8 cellular contexts compared by ENCODE assay signal in the genomic region with DNA sequence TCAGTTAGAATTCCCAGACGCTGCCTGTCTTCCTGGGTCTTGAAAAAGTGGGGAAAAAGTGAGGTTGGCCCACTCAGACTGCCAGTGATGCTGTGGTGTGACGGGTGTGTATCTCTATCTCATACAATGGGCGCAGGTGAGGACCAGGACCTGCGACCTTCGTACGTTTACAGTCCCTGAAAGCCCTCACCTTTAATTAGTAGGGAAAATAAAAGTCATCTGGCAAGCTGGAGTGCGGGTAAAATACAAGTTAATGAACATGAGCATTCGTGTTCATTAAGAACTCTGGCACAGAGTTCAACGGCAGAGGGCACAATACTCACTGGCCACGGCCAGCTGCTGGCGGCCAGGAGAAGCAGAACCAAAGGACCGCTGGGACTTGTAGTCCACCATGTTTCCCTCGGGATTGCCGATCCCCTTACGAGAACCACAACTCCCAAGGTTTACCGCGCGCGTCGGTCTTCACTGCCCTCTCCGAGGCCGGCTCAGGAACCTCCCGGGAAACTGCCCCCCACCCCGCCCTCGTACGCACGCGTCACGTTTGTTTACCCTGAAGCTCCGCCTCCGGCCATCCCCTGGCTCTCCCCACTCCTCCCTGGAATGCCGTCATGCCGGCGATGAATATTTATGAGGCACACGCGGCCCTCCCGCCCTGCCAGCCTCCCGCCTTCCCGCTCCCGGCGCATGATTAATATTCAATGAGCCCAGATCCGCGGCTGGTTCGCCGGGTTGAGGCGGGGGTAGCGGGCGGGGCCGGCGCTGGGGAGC. TPM values are rescaled to one million over a fixed set of nuclear protein-coding genes. Genes with fewer than 3 reads are reported as not detected.
DNase-seq lines count a peak whose midpoint lies in the region; ATAC-seq and TF ChIP-seq lines count a peak whose summit lies in the region.

No MANE protein-coding gene starts in this region.

- no peak overlapping the region for H4K91ac ChIP-seq in neuronal stem cell (ENCODE audit: low read depth, low read length, poor library complexity)

- H3K36me3 ChIP-seq in GM06990 (ENCODE audit: control insufficient read depth, insufficient read depth, low read length) (no peaks in the 10 kb centered on the region), gastroesophageal sphincter (no peaks in the 10 kb centered on the region), neuronal stem cell (replicated peaks in 1 of 2; ENCODE audit: control insufficient read depth in 2 of 2, insufficient read depth in 2 of 2, low read length in 2 of 2) (peaks cover 0 to 3% of the 10 kb centered on the region in 2 donors), subcutaneous abdominal adipose tissue (ENCODE audit: control insufficient read depth in 5 of 5, insufficient read depth in 5 of 5, low read length in 5 of 5) (no peaks in the 10 kb centered on the region)

- ATAC-seq in gastroesophageal sphincter, result peak; percentile 94

- H3K9me3 Mint-ChIP-seq in HFFc6, result no peaks in the 10 kb centered on the region

- no peak overlapping the region for H3K4ac ChIP-seq in neuronal stem cell (ENCODE audit: low read length)

- H3K4me1 ChIP-seq in gastroesophageal sphincter, result peaks cover 0 to 46% (median 12%) of the 10 kb centered on the region in 3 donors
- H3K4me1 ChIP-seq in neuronal stem cell (ENCODE audit: control insufficient read depth in 2 of 2, insufficient read depth in 1 of 2, low read depth in 1 of 2, low read length in 2 of 2), result peaks cover 3 to 5% of the 10 kb centered on the region in 2 donors
- peaks cover 7 to 39% (median 32%) of the 10 kb centered on the region in 5 donors for H3K4me1 ChIP-seq in subcutaneous abdominal adipose tissue (ENCODE audit: control insufficient read depth in 5 of 5, insufficient read depth in 5 of 5, low read length in 5 of 5)

- TF ChIP-seq EP300 in gastroesophageal sphincter (IDR thresholded peaks at IDR 0.05), result no peak

- H3K4me2 ChIP-seq in neuronal stem cell (ENCODE audit: insufficient read depth, low read length, poor library complexity, severe bottlenecking), result peak overlapping the region; percentile 60

- H3K27ac ChIP-seq in gastroesophageal sphincter, result peak overlapping the region; percentile 81 to 99 (median 95)
- H3K27ac ChIP-seq in neuronal stem cell (replicated peaks; ENCODE audit: low read length), result no peak overlapping the region
- H3K27ac ChIP-seq in subcutaneous abdominal adipose tissue (ENCODE audit: low read depth, low read length), result peak overlapping the region; percentile 88

- H3K79me1 ChIP-seq in neuronal stem cell (ENCODE audit: low read depth, low read length), result peaks cover 5% of the 10 kb centered on the region

- no peak overlapping the region for H2BK120ac ChIP-seq in neuronal stem cell (ENCODE audit: low read depth, low read length)

- H2AK5ac ChIP-seq in neuronal stem cell (ENCODE audit: low read depth, low read length), result no peak overlapping the region

- H3K4me3 ChIP-seq in GM06990 (replicated peaks; ENCODE audit: low read depth, low read length) (peak overlapping the region; percentile 76), gastroesophageal sphincter (peak overlapping the region; percentile 56 to 83), neuronal stem cell (ENCODE audit: low read length in 2 of 2) (peak overlapping the region; percentile 61 to 94), subcutaneous abdominal adipose tissue (ENCODE audit: low read depth in 1 of 5, low read length in 5 of 5) (peak overlapping the region; percentile 30 to 85 (median 72))

- H2AFZ ChIP-seq in neuronal stem cell (ENCODE audit: low read length), result peak overlapping the region; percentile 97

- no peak overlapping the region for H2BK12ac ChIP-seq in neuronal stem cell (ENCODE audit: low read length)

- H3K14ac ChIP-seq in neuronal stem cell (ENCODE audit: low read length), result no peak overlapping the region

- peaks cover 53% of the 10 kb centered on the region for H3K4me1 Mint-ChIP-seq in HFFc6 (ENCODE audit: low read depth)

- DNase-seq in GM06990 (ENCODE audit: extremely low read depth, insufficient read length), result peak; percentile 88
- DNase-seq in HFFc6, result peak; percentile 99
- DNase-seq in NAMALWA (ENCODE audit: low spot score), result peak; percentile 96
- peak; percentile 99 for DNase-seq in SK-N-DZ (ENCODE audit: low spot score)
- peak; percentile 86 for DNase-seq in activated naive CD4-positive, alpha-beta T cell treated with anti-CD3 and anti-CD28 coated beads, Interleukin-2, amount 50 U/mL, for 16 hours
- peak; percentile 99 for DNase-seq in neuronal stem cell (ENCODE audit: low spot score)

- TF ChIP-seq POLR2A in gastroesophageal sphincter (IDR thresholded peaks at IDR 0.05), result no peak

- H3K27me3 Mint-ChIP-seq in HFFc6 (ENCODE audit: insufficient read depth), result no peaks in the 10 kb centered on the region; the same call in none of the 2 replicates

- peaks cover 3% of the 10 kb centered on the region; the same call in 1 of the 2 replicates for H3K27me3 ChIP-seq in GM06990 (replicated peaks; ENCODE audit: control insufficient read depth, insufficient read depth, low read length)
- H3K27me3 ChIP-seq in gastroesophageal sphincter, result no peaks in the 10 kb centered on the region
- no peaks in the 10 kb centered on the region for H3K27me3 ChIP-seq in neuronal stem cell (ENCODE audit: control insufficient read depth in 3 of 3, insufficient read depth in 3 of 3, low read depth in 1 of 3, low read length in 3 of 3)
- peaks cover 0 to 3% (median 0%) of the 10 kb centered on the region in 5 donors for H3K27me3 ChIP-seq in subcutaneous abdominal adipose tissue (ENCODE audit: control insufficient read depth in 5 of 5, insufficient read depth in 4 of 5, low read length in 5 of 5)

- H2BK15ac ChIP-seq in neuronal stem cell (ENCODE audit: low read length), result no peak overlapping the region

- peak overlapping the region; percentile 88 for H3K4me3 Mint-ChIP-seq in HFFc6

- TF ChIP-seq CTCF in GM06990 (IDR thresholded peaks at IDR 0.05; ENCODE audit: insufficient read depth, low read length, poor library complexity, severe bottlenecking) (peak; percentile 72), HFFc6 (IDR thresholded peaks at IDR 0.05) (peak; percentile 85), gastroesophageal sphincter (IDR thresholded peaks at IDR 0.05) (peak; percentile 65 to 87 (median 82))

- H3K9me3 ChIP-seq in gastroesophageal sphincter, result no peaks in the 10 kb centered on the region
- H3K9me3 ChIP-seq in neuronal stem cell (replicated peaks in 1 of 2; ENCODE audit: control insufficient read depth in 2 of 2, insufficient read depth in 1 of 2, low read depth in 1 of 2, low read length in 2 of 2), result no peaks in the 10 kb centered on the region
- no peaks in the 10 kb centered on the region for H3K9me3 ChIP-seq in subcutaneous abdominal adipose tissue (ENCODE audit: control insufficient read depth in 5 of 5, low read length in 5 of 5)

- H3K18ac ChIP-seq in neuronal stem cell (ENCODE audit: low read length), result no peak overlapping the region

- H2BK5ac ChIP-seq in neuronal stem cell (ENCODE audit: low read length), result peak overlapping the region; percentile 66

- no peak overlapping the region for H3K23ac ChIP-seq in neuronal stem cell (ENCODE audit: low read depth, low read length, poor library complexity)

- H3K36me3 Mint-ChIP-seq in HFFc6 (ENCODE audit: low read depth), result no peaks in the 10 kb centered on the region

- no peak overlapping the region for H4K8ac ChIP-seq in neuronal stem cell (ENCODE audit: low read depth, low read length)

- H3K9ac ChIP-seq in neuronal stem cell (ENCODE audit: low read depth, low read length, poor library complexity), result no peak overlapping the region
- H3K9ac ChIP-seq in subcutaneous abdominal adipose tissue (ENCODE audit: low read length in 5 of 5), result peak overlapping the region; percentile 17 to 71 (median 62)

- 0 to 2% methylated on average over 9 to 14 of the region's 50 CpGs for WGBS in gastroesophageal sphincter (ENCODE audit: low coverage in 1 of 2), 2 donors
- no CpG with 5 or more reads among the region's 50 CpGs for WGBS in neuronal stem cell (ENCODE audit: extremely low coverage in 2 of 2, insufficient read length in 2 of 2, insufficient replicate concordance in 1 of 2), 2 donors

- peak overlapping the region; percentile 92 for H3K27ac Mint-ChIP-seq in HFFc6

RNA-seq across cellular contexts. Expression of a gene that starts 0.5 kb away (rescaled TPM):
- total RNA-seq in HFFc6 (2021; fragmentation: NEBNext Ultra II Directional; extraction: Animal tissue kit (Norgen Biotek cat#: 25700)), result 1 to 10 TPM; 4.5 to 7.9 (median 5.5) TPM
- polyA plus RNA-seq in SK-N-DZ (2014; cell fraction: cytosol; rRNA removed), result 4.3 and 10.0 TPM in 2 replicates
- polyA plus RNA-seq in SK-N-DZ (2014; cell fraction: nucleus; rRNA removed), result 2.2 and 3.2 TPM in 2 replicates
- total RNA-seq in gastroesophageal sphincter, result 10 to 100 TPM; 10.8 to 19.1 (median 16.3) TPM
- polyA plus RNA-seq in neuronal stem cell (2013, experiment 1 of 2), result 10.4 TPM
- polyA plus RNA-seq in neuronal stem cell (2013, experiment 2 of 2), result 10.8 TPM
